ENCODE assay signal across 39 cellular contexts in the genomic region with DNA sequence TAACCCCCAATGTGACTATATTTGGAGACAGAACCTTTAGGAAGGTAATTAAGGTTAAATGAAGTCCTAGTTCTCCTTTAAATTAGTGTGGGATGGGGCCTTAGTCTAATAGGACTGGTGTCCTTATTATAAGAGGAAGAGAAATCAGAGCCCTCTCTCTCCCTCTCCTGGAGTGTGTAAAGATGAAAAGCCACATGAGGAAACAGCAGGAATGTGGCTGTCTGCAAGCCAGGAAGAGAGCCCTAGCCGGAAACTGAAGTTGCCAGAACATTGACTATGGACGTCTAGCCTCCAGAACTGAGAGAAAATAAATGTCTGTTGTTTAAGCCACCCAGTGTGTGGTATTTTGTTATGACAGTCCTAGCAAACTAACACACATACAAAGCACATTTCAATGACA.
DNase-seq lines count a peak whose midpoint lies in the region; ATAC-seq and TF ChIP-seq lines count a peak whose summit lies in the region.
"Had no signal": no experiment of that assay in that cellular context is flagged by ENCODE, and none has a peak within 500 bp of the region (broad histone marks: within the 10 kb centered on the region; RNA-seq: fewer than 3 reads in every experiment).

No MANE protein-coding gene starts in this region.

- no peaks in the 10 kb centered on the region for H3K36me3 ChIP-seq in upper lobe of right lung
- H3K36me3 ChIP-seq in naive thymus-derived CD4-positive, alpha-beta T cell (ENCODE audit: control insufficient read depth in 2 of 3, insufficient read depth in 3 of 3, low read length in 3 of 3): no peaks in the 10 kb centered on the region
- H3K36me3 ChIP-seq: adrenal gland, esophagus muscularis mucosa, neural progenitor cell, spleen, uterus had no signal

- H3K4me1 Mint-ChIP-seq in naive thymus-derived CD4-positive, alpha-beta T cell: no peaks in the 10 kb centered on the region
- H3K4me1 Mint-ChIP-seq in WTC11: no peaks in the 10 kb centered on the region
- H3K4me1 Mint-ChIP-seq: activated naive CD4-positive, alpha-beta T cell treated with anti-CD3 and anti-CD28 coated beads, Interleukin-2, amount 10 ng/mL, durations not matched to agents 7 days and 5 days; B cell; brain; CD8-positive, alpha-beta memory T cell; neural progenitor cell had no signal

- no peak overlapping the region for H3K4me3 ChIP-seq in cardiac fibroblast (replicated peaks in 1 of 2; ENCODE audit: low read depth in 2 of 2, low read length in 2 of 2)
- no peak overlapping the region for H3K4me3 ChIP-seq in fibroblast of villous mesenchyme (ENCODE audit: low read depth, low read length)
- no peak overlapping the region for H3K4me3 ChIP-seq in upper lobe of right lung
- H3K4me3 ChIP-seq in naive thymus-derived CD4-positive, alpha-beta T cell (ENCODE audit: low read length): no peak overlapping the region
- H3K4me3 ChIP-seq: adrenal gland, esophagus muscularis mucosa, neural progenitor cell, spleen, testis, uterus had no signal

- no peak for DNase-seq in left ventricle myocardium superior
- DNase-seq in Right ventricle myocardium inferior (ENCODE audit: missing footprints): no peak
- peak; percentile 65 to 83 for DNase-seq in cardiac fibroblast (ENCODE audit: low read depth in 2 of 2)
- peak; percentile 40 for DNase-seq in fibroblast of villous mesenchyme (ENCODE audit: low read depth)
- no peak for DNase-seq in upper lobe of right lung
- DNase-seq in naive thymus-derived CD4-positive, alpha-beta T cell: no peak
- DNase-seq in WTC11 (ENCODE audit: low spot score): no peak
- DNase-seq: 8988T; activated CD8-positive, alpha-beta memory T cell treated with anti-CD3 and anti-CD28 coated beads, Interleukin-2, amount 50 U/mL, for 48 hours; activated CD8-positive, alpha-beta T cell treated with anti-CD3 and anti-CD28 coated beads for 36 hours; activated naive CD4-positive, alpha-beta T cell treated with anti-CD3 and anti-CD28 coated beads, Interleukin-2, amount 10 ng/mL, durations not matched to agents 7 days and 5 days; CD8-positive, alpha-beta memory T cell; DMS 273 treated with DMSO at 0.1 percent for 48 hours; effector CD4-positive, alpha-beta T cell; left cardiac atrium; mesendoderm; NCI-H1417 treated with DMSO at 0.1 percent for 48 hours; NCI-H2081 treated with DMSO at 0.1 percent for 48 hours; NCI-H345; NCI-H748 treated with DMSO at 0.1 percent for 48 hours; posterior cingulate gyrus; right cardiac atrium; SIG-M5; spleen; stimulated activated CD4-positive, alpha-beta T cell treated with anti-CD3 and anti-CD28 coated beads, Interleukin-2, amount 100 ng/mL, for 24 hours; stimulated activated CD8-positive, alpha-beta memory T cell treated with anti-CD3 and anti-CD28 coated beads, Interleukin-4, amount 100 ng/mL, for 48 hours; testis; uterus had no signal

- peaks cover 0 to 9% (median 0%) of the 10 kb centered on the region in 5 donors for H3K27me3 Mint-ChIP-seq in naive thymus-derived CD4-positive, alpha-beta T cell
- H3K27me3 Mint-ChIP-seq in WTC11 (ENCODE audit: low read depth): no peaks in the 10 kb centered on the region
- H3K27me3 Mint-ChIP-seq: activated naive CD4-positive, alpha-beta T cell treated with anti-CD3 and anti-CD28 coated beads, Interleukin-2, amount 10 ng/mL, durations not matched to agents 7 days and 5 days; brain had no signal

- no peaks in the 10 kb centered on the region for H3K4me1 ChIP-seq in upper lobe of right lung
- no peaks in the 10 kb centered on the region for H3K4me1 ChIP-seq in naive thymus-derived CD4-positive, alpha-beta T cell (ENCODE audit: control insufficient read depth in 2 of 2, insufficient read depth in 2 of 2, low read length in 2 of 2)
- H3K4me1 ChIP-seq: adrenal gland, neural progenitor cell, spleen, testis, uterus had no signal

- H3K27me3 ChIP-seq in upper lobe of right lung: no peaks in the 10 kb centered on the region
- H3K27me3 ChIP-seq in naive thymus-derived CD4-positive, alpha-beta T cell (ENCODE audit: control insufficient read depth in 2 of 2, insufficient read depth in 2 of 2, low read length in 2 of 2): no peaks in the 10 kb centered on the region
- H3K27me3 ChIP-seq: adrenal gland, esophagus muscularis mucosa, neural progenitor cell, spleen, testis, uterus had no signal

- peaks cover 0 to 5% (median 0%) of the 10 kb centered on the region in 11 donors for H3K9me3 Mint-ChIP-seq in naive thymus-derived CD4-positive, alpha-beta T cell
- no peaks in the 10 kb centered on the region for H3K9me3 Mint-ChIP-seq in WTC11
- H3K9me3 Mint-ChIP-seq: activated CD8-positive, alpha-beta T cell treated with anti-CD3 and anti-CD28 coated beads for 36 hours; activated naive CD4-positive, alpha-beta T cell treated with anti-CD3 and anti-CD28 coated beads, Interleukin-2, amount 10 ng/mL, durations not matched to agents 7 days and 5 days; activated T-helper 1 cell treated with anti-CD3 and anti-CD28 coated beads, Interleukin-12 subunit alpha, Interleukin-12 subunit beta, Interleukin-2, Interleukin-4 antibody, amounts not matched to agents 30 ng/mL and 10 ng/mL and 1 ng/mL, durations not matched to agents 14 hours and 24 hours and 36 hours; CD8-positive, alpha-beta memory T cell; neural progenitor cell; stimulated activated naive CD8-positive, alpha-beta T cell treated with anti-CD3 and anti-CD28 coated beads, Interleukin-15, Interleukin-2, amounts not matched to agents 100 ng/mL and 50 ng/mL, for 24 hours had no signal

- ATAC-seq in left ventricle myocardium superior: peak; percentile 41
- ATAC-seq in Right ventricle myocardium inferior: no peak
- peak; percentile 64 for ATAC-seq in upper lobe of right lung
- ATAC-seq in naive thymus-derived CD4-positive, alpha-beta T cell: no peak
- no peak for ATAC-seq in HG03196 (IDR thresholded peaks at IDR 0.05; ENCODE audit: unreplicated experiment)
- no peak for ATAC-seq in WTC11
- ATAC-seq: activated CD8-positive, alpha-beta T cell treated with anti-CD3 and anti-CD28 coated beads for 36 hours; HCT116; Panc1; right cardiac atrium had no signal

- no peaks in the 10 kb centered on the region for H3K36me3 Mint-ChIP-seq in naive thymus-derived CD4-positive, alpha-beta T cell
- H3K36me3 Mint-ChIP-seq in WTC11: no peaks in the 10 kb centered on the region
- H3K36me3 Mint-ChIP-seq: activated naive CD4-positive, alpha-beta T cell treated with anti-CD3 and anti-CD28 coated beads, Interleukin-2, amount 10 ng/mL, durations not matched to agents 7 days and 5 days; brain; CD8-positive, alpha-beta memory T cell; neural progenitor cell had no signal

- no peaks in the 10 kb centered on the region for H3K9me3 ChIP-seq in upper lobe of right lung
- no peaks in the 10 kb centered on the region for H3K9me3 ChIP-seq in naive thymus-derived CD4-positive, alpha-beta T cell (ENCODE audit: control insufficient read depth in 2 of 3, low read length in 3 of 3)
- H3K9me3 ChIP-seq: adrenal gland, esophagus muscularis mucosa, spleen, testis, uterus had no signal

- POLR2A ChIA-PET in naive thymus-derived CD4-positive, alpha-beta T cell (lab: Charles Lee): no interaction called here
- POLR2A ChIA-PET in WTC11 (lab: Charles Lee): no interaction called here

- no peak overlapping the region for H3K27ac ChIP-seq in upper lobe of right lung
- H3K27ac ChIP-seq in naive thymus-derived CD4-positive, alpha-beta T cell (ENCODE audit: low read depth, low read length): no peak overlapping the region
- H3K27ac ChIP-seq: adrenal gland, esophagus muscularis mucosa, KMS-11, neural progenitor cell, spleen, testis, uterus had no signal

- TF ChIP-seq CTCF in cardiac fibroblast (IDR thresholded peaks at IDR 0.05; ENCODE audit: low read depth, low read length) (no peak), fibroblast of villous mesenchyme (IDR thresholded peaks at IDR 0.05; ENCODE audit: insufficient read depth, low read depth, low read length) (no peak), upper lobe of right lung (IDR thresholded peaks at IDR 0.05) (no peak), WTC11 (IDR thresholded peaks at IDR 0.05) (no peak)

- intact Hi-C loops in left ventricle myocardium superior (cut with micrococcal nuclease): no loop called here
- intact Hi-C loops in Right ventricle myocardium inferior (cut with DNase I): no loop called here
- intact Hi-C loops in upper lobe of right lung (cut with DNase I): no loop called here
- intact Hi-C loops in naive thymus-derived CD4-positive, alpha-beta T cell (cut with micrococcal nuclease): no loop called here

- CTCF ChIA-PET in naive thymus-derived CD4-positive, alpha-beta T cell (lab: Charles Lee): no interaction called here
- CTCF ChIA-PET in WTC11 (lab: Charles Lee): no interaction called here

- H3K4me3 Mint-ChIP-seq in naive thymus-derived CD4-positive, alpha-beta T cell: no peak overlapping the region
- no peak overlapping the region for H3K4me3 Mint-ChIP-seq in WTC11
- H3K4me3 Mint-ChIP-seq: activated CD8-positive, alpha-beta T cell treated with anti-CD3 and anti-CD28 coated beads for 36 hours; activated naive CD4-positive, alpha-beta T cell treated with anti-CD3 and anti-CD28 coated beads, Interleukin-2, amount 10 ng/mL, durations not matched to agents 7 days and 5 days; activated T-helper 1 cell treated with anti-CD3 and anti-CD28 coated beads, Interleukin-12 subunit alpha, Interleukin-12 subunit beta, Interleukin-2, Interleukin-4 antibody, amounts not matched to agents 30 ng/mL and 10 ng/mL and 1 ng/mL, durations not matched to agents 14 hours and 24 hours and 36 hours; B cell; brain; CD8-positive, alpha-beta memory T cell; neural progenitor cell; stimulated activated naive CD8-positive, alpha-beta T cell treated with anti-CD3 and anti-CD28 coated beads, Interleukin-15, Interleukin-2, amounts not matched to agents 100 ng/mL and 50 ng/mL, for 24 hours had no signal

- no peak overlapping the region for H3K27ac Mint-ChIP-seq in naive thymus-derived CD4-positive, alpha-beta T cell
- H3K27ac Mint-ChIP-seq in WTC11: no peak overlapping the region
- H3K27ac Mint-ChIP-seq: activated CD8-positive, alpha-beta T cell treated with anti-CD3 and anti-CD28 coated beads for 36 hours; activated naive CD4-positive, alpha-beta T cell treated with anti-CD3 and anti-CD28 coated beads, Interleukin-2, amount 10 ng/mL, durations not matched to agents 7 days and 5 days; activated T-helper 1 cell treated with anti-CD3 and anti-CD28 coated beads, Interleukin-12 subunit alpha, Interleukin-12 subunit beta, Interleukin-2, Interleukin-4 antibody, amounts not matched to agents 30 ng/mL and 10 ng/mL and 1 ng/mL, durations not matched to agents 14 hours and 24 hours and 36 hours; B cell; CD8-positive, alpha-beta memory T cell; neural progenitor cell; stimulated activated naive CD8-positive, alpha-beta T cell treated with anti-CD3 and anti-CD28 coated beads, Interleukin-15, Interleukin-2, amounts not matched to agents 100 ng/mL and 50 ng/mL, for 24 hours had no signal

TF ChIP-seq in WTC11, 78 proteins besides CTCF, POLR2A, EP300 and RAD21 (continues in another document):
- TF ChIP-seq SMAD4 (CRISPR knock-in tag; IDR thresholded peaks at IDR 0.05): no peak
- TF ChIP-seq SOX15 (CRISPR knock-in tag; IDR thresholded peaks at IDR 0.05): no peak
- no peak for TF ChIP-seq ZNF232 (CRISPR knock-in tag; IDR thresholded peaks at IDR 0.05)

Comparison
In these comparisons a context has a peak if more than half of its experiments do, and no peak if none do; other contexts are left out.
1. ATAC-seq: peak in left ventricle myocardium superior (single experiment) and upper lobe of right lung (single experiment); none in Right ventricle myocardium inferior (single experiment), naive thymus-derived CD4-positive, alpha-beta T cell (single experiment), HG03196 (single experiment) and WTC11 (single experiment).
2. DNase-seq: peak in cardiac fibroblast (2 of 2) and fibroblast of villous mesenchyme (single experiment); none in left ventricle myocardium superior (single experiment), Right ventricle myocardium inferior (single experiment), upper lobe of right lung (single experiment), naive thymus-derived CD4-positive, alpha-beta T cell (0 of 9) and WTC11 (single experiment).